In the genomic region with DNA sequence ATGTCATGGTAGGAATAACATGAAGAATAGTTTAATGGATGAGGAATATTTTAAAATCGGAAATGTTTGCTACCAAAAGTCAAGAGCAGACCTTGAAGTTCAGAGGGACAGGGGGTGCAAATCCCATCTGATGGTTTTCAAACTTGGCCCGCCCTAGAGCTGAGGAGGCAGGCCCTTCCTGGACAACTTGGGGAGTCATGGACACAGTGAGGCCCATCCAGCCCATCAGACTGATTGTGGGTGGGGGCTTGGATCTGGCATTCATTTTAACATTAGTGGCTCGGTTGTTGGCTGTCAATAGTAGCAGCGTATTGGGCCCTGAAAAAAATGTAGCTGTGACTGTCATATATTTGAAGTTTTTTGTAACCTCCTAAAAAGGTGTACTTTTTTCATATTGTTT, we compare ENCODE assay signal across 1 cellular context.
TF ChIP-seq lines count a peak whose summit lies in the region.

No MANE protein-coding gene starts in this region.

TF ChIP-seq in H1, 55 proteins besides CTCF, POLR2A, EP300 and RAD21:
- no peak for TF ChIP-seq ATF3 (IDR thresholded peaks at IDR 0.05; ENCODE audit: insufficient read depth, low read depth, low read length)
- TF ChIP-seq TAF1 (IDR thresholded peaks at IDR 0.05; ENCODE audit: low read depth, low read length): no peak
- no peak for TF ChIP-seq JUN (IDR thresholded peaks at IDR 0.05; ENCODE audit: low read depth, low read length)
- no peak for TF ChIP-seq POU5F1 (IDR thresholded peaks at IDR 0.05; ENCODE audit: low read depth, low read length)
- no peak for TF ChIP-seq POLR2AphosphoS5 (IDR thresholded peaks at IDR 0.05; ENCODE audit: low read depth, low read length)
- no peak for TF ChIP-seq SIX5 (IDR thresholded peaks at IDR 0.05; ENCODE audit: low read depth, low read length)
- no peak for TF ChIP-seq SIRT6 (IDR thresholded peaks at IDR 0.05; ENCODE audit: low read length)
- no peak for TF ChIP-seq SP4 (IDR thresholded peaks at IDR 0.05; ENCODE audit: low read length)
- no peak for TF ChIP-seq E2F6 (IDR thresholded peaks at IDR 0.05)
- no peak for TF ChIP-seq NRF1 (IDR thresholded peaks at IDR 0.05; ENCODE audit: low read depth, low read length)
- no peak for TF ChIP-seq RBBP5 (IDR thresholded peaks at IDR 0.05; ENCODE audit: borderline replicate concordance, low read depth, low read length)
- no peak for TF ChIP-seq CBX8 (IDR thresholded peaks at IDR 0.05; ENCODE audit: borderline replicate concordance, low read depth, low read length)
- TF ChIP-seq GABPA (IDR thresholded peaks at IDR 0.05; ENCODE audit: borderline replicate concordance, insufficient read depth, low read length): no peak
- TF ChIP-seq YY1 (IDR thresholded peaks at IDR 0.05; ENCODE audit: low read depth, low read length): no peak
- TF ChIP-seq BACH1 (IDR thresholded peaks at IDR 0.05; ENCODE audit: low read length): no peak
- TF ChIP-seq HDAC2 (IDR thresholded peaks at IDR 0.05; ENCODE audit: borderline replicate concordance in 1 of 2, low read depth in 2 of 2, low read length in 2 of 2): no peak
- no peak for TF ChIP-seq EGR1 (IDR thresholded peaks at IDR 0.05; ENCODE audit: borderline replicate concordance, low read depth, low read length)
- no peak for TF ChIP-seq SAP30 (IDR thresholded peaks at IDR 0.05; ENCODE audit: insufficient read depth, insufficient replicate concordance, low read length)
